In the genomic region with DNA sequence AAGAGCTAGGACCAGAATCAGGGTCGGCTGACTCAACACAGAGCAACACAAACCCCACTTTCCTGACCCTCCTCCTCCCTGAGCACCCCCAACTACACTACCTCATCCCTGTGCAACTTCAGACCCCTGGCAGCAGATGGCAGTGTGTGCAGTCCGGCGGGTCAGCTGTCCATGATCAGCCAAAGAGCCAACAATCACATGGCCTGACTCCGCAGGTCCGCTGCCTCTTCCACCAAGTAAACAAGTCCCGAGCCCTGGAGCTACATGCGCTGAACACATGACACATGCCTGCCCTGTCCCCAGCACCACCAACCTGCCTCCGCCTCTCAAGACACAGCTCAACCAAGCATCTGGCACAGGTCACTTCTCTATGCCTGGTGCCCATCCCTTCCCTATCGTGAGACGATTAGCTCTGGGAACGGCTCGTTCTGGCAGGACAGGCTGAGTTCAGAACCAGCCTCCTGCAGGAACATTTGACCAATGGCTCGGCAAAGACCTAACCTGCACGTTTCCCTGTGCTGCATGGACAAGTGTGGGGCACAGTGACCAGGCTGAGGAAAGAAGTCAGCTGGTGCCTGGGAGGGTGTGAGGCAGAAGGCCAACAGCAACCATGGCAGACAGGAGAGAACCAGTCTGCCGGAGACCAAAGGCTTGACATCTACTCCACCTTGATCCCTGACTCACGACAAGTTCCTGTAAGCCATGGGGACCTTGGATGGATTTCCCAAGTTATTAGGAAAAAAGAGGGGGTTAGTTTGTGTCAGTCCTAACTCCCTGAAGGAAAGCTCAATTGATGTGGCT, we compare ENCODE assay signal across 9 cellular contexts.
DNase-seq lines count a peak whose midpoint lies in the region; ATAC-seq, FAIRE-seq and TF ChIP-seq lines count a peak whose summit lies in the region.
"Had no signal": no experiment of that assay in that cellular context is flagged by ENCODE, and none has a peak within 500 bp of the region (broad histone marks: within the 10 kb centered on the region; RNA-seq: fewer than 3 reads in every experiment).

No MANE protein-coding gene starts in this region.

- peak overlapping the region in 3 of 4 donors; percentile 39 to 61 (median 60) for H3K27ac ChIP-seq in pancreas

- POLR2A ChIA-PET in T-cell (lab: Charles Lee) = interaction anchor here in 1 of 2 donors (1.0 to 2.1 kb wide), 2 partner anchors 10 to 56 kb away, joined by 3 to 6 read pairs; no protein-coding TSS in a partner anchor

- H3K36me3 ChIP-seq in pancreas = peaks cover 0 to 89% (median 57%) of the 10 kb centered on the region in 3 donors

- H3K4me3 ChIP-seq in foreskin fibroblast (ENCODE audit: low read depth in 1 of 2, low read length in 2 of 2) (no peak overlapping the region), pancreas (no peak overlapping the region)

- H3K4me1 ChIP-seq in pancreas = peaks cover 60 to 65% (median 62%) of the 10 kb centered on the region in 3 donors

- H3K27ac Mint-ChIP-seq in activated T-cell treated with anti-CD3 and anti-CD28 coated beads, Interleukin-2, amount 50 U/mL, for 24 hours = peak overlapping the region; percentile 91
- peak overlapping the region; percentile 75 to 84 for H3K27ac Mint-ChIP-seq in T-cell
- H3K27ac Mint-ChIP-seq: activated naive CD8-positive, alpha-beta T cell treated with anti-CD3 and anti-CD28 coated beads, Interleukin-2, amount 10 ng/mL, durations not matched to agents 7 days and 5 days had no signal

- H3K4me1 Mint-ChIP-seq in activated T-cell treated with anti-CD3 and anti-CD28 coated beads, Interleukin-2, amount 50 U/mL, for 24 hours (ENCODE audit: low read depth) = peaks cover 90% of the 10 kb centered on the region
- peaks cover 77 to 90% (median 90%) of the 10 kb centered on the region in 3 donors for H3K4me1 Mint-ChIP-seq in T-cell

- no peak overlapping the region for H3K4me3 Mint-ChIP-seq in activated T-cell treated with anti-CD3 and anti-CD28 coated beads, Interleukin-2, amount 50 U/mL, for 24 hours
- H3K4me3 Mint-ChIP-seq in T-cell = no peak overlapping the region
- H3K4me3 Mint-ChIP-seq: activated naive CD8-positive, alpha-beta T cell treated with anti-CD3 and anti-CD28 coated beads, Interleukin-2, amount 10 ng/mL, durations not matched to agents 7 days and 5 days had no signal

- H3K27me3 ChIP-seq in pancreas = no peaks in the 10 kb centered on the region

- WGBS in pancreas, 2 donors = 28 to 38% methylated on average over 16 of the region's 16 CpGs

- intact Hi-C loops in pancreas (cut with DNase I) = no loop called here

- CTCF ChIA-PET in T-cell (lab: Charles Lee) = interaction anchor here (0.5 to 1.3 kb wide), 5 partner anchors 15 to 151 kb away, joined by 3 to 5 read pairs (median 4); no protein-coding TSS in a partner anchor

- ATAC-seq in T-cell (replicated peaks in 1 of 4) = no peak
- peak; percentile 71 to 75 (median 73) for ATAC-seq in pancreas
- ATAC-seq in HG03460 (IDR thresholded peaks at IDR 0.05; ENCODE audit: unreplicated experiment) = no peak
- no peak for ATAC-seq in HG02763 (IDR thresholded peaks at IDR 0.05; ENCODE audit: unreplicated experiment)

- no peaks in the 10 kb centered on the region for H3K9me3 ChIP-seq in pancreas

- no peaks in the 10 kb centered on the region for H3K27me3 Mint-ChIP-seq in activated T-cell treated with anti-CD3 and anti-CD28 coated beads, Interleukin-2, amount 50 U/mL, for 24 hours
- H3K27me3 Mint-ChIP-seq in T-cell = no peaks in the 10 kb centered on the region
- H3K27me3 Mint-ChIP-seq: activated naive CD8-positive, alpha-beta T cell treated with anti-CD3 and anti-CD28 coated beads, Interleukin-2, amount 10 ng/mL, durations not matched to agents 7 days and 5 days had no signal

- no peak for FAIRE-seq in pancreas (lab: Jason Lieb, UNC)

- H3K36me3 Mint-ChIP-seq in activated T-cell treated with anti-CD3 and anti-CD28 coated beads, Interleukin-2, amount 50 U/mL, for 24 hours (ENCODE audit: low read depth) = peaks cover 88% of the 10 kb centered on the region
- peaks cover 73% of the 10 kb centered on the region for H3K36me3 Mint-ChIP-seq in T-cell

- no peak for DNase-seq in activated T-cell treated with anti-CD3 and anti-CD28 coated beads, Interleukin-2, amount 50 U/mL, for 24 hours
- no peak for DNase-seq in activated T-cell treated with anti-CD3 and anti-CD28 coated beads, Interleukin-2, amount 50 U/mL, for 1 hour
- DNase-seq in T-cell (no peak), foreskin fibroblast (peak in 1 of 2 donors; percentile 71), pancreas (peak in 5 of 6 donors; percentile 78 to 89 (median 84)), D341Med (ENCODE audit: low spot score) (no peak)
- DNase-seq: activated naive CD8-positive, alpha-beta T cell treated with anti-CD3 and anti-CD28 coated beads, Interleukin-2, amount 10 ng/mL, durations not matched to agents 7 days and 5 days had no signal

- TF ChIP-seq CTCF in foreskin fibroblast (IDR thresholded peaks at IDR 0.05; ENCODE audit: low read depth, low read length) (peak; percentile 38), pancreas (IDR thresholded peaks at IDR 0.05) (peak in 3 of 4 donors; percentile 25 to 31 (median 25))

- H3K9me3 Mint-ChIP-seq in activated T-cell treated with anti-CD3 and anti-CD28 coated beads, Interleukin-2, amount 50 U/mL, for 24 hours = no peaks in the 10 kb centered on the region
- no peaks in the 10 kb centered on the region for H3K9me3 Mint-ChIP-seq in T-cell
- H3K9me3 Mint-ChIP-seq: activated naive CD8-positive, alpha-beta T cell treated with anti-CD3 and anti-CD28 coated beads, Interleukin-2, amount 10 ng/mL, durations not matched to agents 7 days and 5 days had no signal

Comparison
In these comparisons a context has a peak if more than half of its experiments do, and no peak if none do; other contexts are left out.
1. DNase-seq: peak in pancreas (5 of 6); none in activated T-cell treated with anti-CD3 and anti-CD28 coated beads, Interleukin-2, amount 50 U/mL, for 24 hours (single experiment), activated T-cell treated with anti-CD3 and anti-CD28 coated beads, Interleukin-2, amount 50 U/mL, for 1 hour (single experiment), T-cell (0 of 34) and D341Med (single experiment).
2. ATAC-seq: peak in pancreas (4 of 4); none in T-cell (0 of 4), HG03460 (single experiment) and HG02763 (single experiment).